ENCODE assay signal across 9 cellular contexts in the genomic region with DNA sequence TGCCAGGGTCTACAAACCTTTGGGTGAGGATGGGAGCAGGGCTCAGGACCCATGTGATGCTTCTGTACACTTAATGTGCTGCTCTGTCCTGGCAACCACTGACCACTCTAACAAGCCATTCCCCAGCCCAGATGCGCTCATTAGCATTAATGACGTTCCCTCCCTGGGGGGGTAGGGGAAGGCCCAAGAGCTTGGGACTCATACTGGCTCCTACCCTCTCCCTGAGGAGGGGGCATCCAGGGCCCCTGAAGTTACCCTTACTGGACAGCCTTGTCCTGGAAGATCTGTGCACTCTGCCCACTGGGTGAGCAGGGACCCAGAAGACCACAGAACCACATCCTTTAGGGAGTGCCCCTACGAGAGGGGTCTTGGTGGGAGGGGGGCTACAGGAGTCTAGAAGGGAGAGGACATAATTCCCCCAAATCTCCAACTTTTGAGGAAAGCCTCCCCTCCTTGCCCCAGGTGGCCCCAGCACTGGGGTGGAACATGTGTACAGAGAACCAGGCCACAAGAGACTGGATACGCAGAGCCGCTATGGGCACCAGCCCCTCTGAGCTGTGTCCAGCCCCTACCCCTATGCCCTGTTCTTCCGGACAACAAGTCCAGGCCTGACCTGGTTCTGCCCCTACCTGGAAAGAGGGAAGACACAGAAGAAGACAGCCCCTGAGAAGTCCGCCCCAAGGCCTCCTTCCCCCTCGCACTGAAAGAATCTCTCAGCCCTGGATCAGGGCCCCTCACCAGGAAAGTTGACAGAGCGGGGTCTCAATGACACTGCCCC. TPM values are rescaled to one million over a fixed set of nuclear protein-coding genes. Genes with fewer than 3 reads are reported as not detected.
DNase-seq lines count a peak whose midpoint lies in the region; ATAC-seq and TF ChIP-seq lines count a peak whose summit lies in the region.
"Had no signal": no experiment of that assay in that cellular context is flagged by ENCODE, and none has a peak within 500 bp of the region (broad histone marks: within the 10 kb centered on the region; RNA-seq: fewer than 3 reads in every experiment).

No MANE protein-coding gene starts in this region.

- H3K4me3 Mint-ChIP-seq in IgD-negative memory B cell, result peak overlapping the region; percentile 70 to 92 (median 75)
- H3K4me3 Mint-ChIP-seq in endodermal cell, result peak overlapping the region; percentile 73
- peak overlapping the region; percentile 49 for H3K4me3 Mint-ChIP-seq in natural killer cell treated with Interleukin-12 subunit alpha and Interleukin-12 subunit beta and Interleukin-15 and Interleukin-18, amount 100 ng/mL, for 72 hours

- WGBS in endodermal cell (ENCODE audit: insufficient coverage in 1 of 2, insufficient read length in 1 of 2), 2 experiments, result 64 to 67% methylated on average over 3 to 9 of the region's 9 CpGs

- H3K4me1 ChIP-seq in endodermal cell (ENCODE audit: control insufficient read depth, insufficient read depth, low read length), result peaks cover 29% of the 10 kb centered on the region

- no peak for ATAC-seq in natural killer cell treated with Interleukin-12 subunit alpha and Interleukin-12 subunit beta and Interleukin-15 and Interleukin-18, amount 100 ng/mL, for 72 hours
- ATAC-seq in HG03039 (IDR thresholded peaks at IDR 0.05; ENCODE audit: unreplicated experiment), result no peak

- POLR2A ChIA-PET in AG04449 (lab: Yijun Ruan, JAX), result interaction anchor here (0.8 to 3.9 kb wide), 3 partner anchors 23 to 24 kb away, joined by 3 to 22 read pairs (median 6); no protein-coding TSS in a partner anchor

- H3K36me3 Mint-ChIP-seq in IgD-negative memory B cell (no peaks in the 10 kb centered on the region), endodermal cell (ENCODE audit: low read depth) (no peaks in the 10 kb centered on the region)
- no peaks in the 10 kb centered on the region for H3K36me3 Mint-ChIP-seq in natural killer cell treated with Interleukin-12 subunit alpha and Interleukin-12 subunit beta and Interleukin-15 and Interleukin-18, amount 100 ng/mL, for 72 hours

- peak overlapping the region; percentile 53 for H3K9ac ChIP-seq in endodermal cell (ENCODE audit: extremely low read depth, low read length, poor library complexity, severe bottlenecking)

- H3K27me3 Mint-ChIP-seq in IgD-negative memory B cell, result peaks cover 31% of the 10 kb centered on the region
- H3K27me3 Mint-ChIP-seq in endodermal cell (ENCODE audit: insufficient read depth), result peaks cover 15% of the 10 kb centered on the region
- H3K27me3 Mint-ChIP-seq in natural killer cell treated with Interleukin-12 subunit alpha and Interleukin-12 subunit beta and Interleukin-15 and Interleukin-18, amount 100 ng/mL, for 72 hours, result peaks cover 13 to 28% of the 10 kb centered on the region in 2 donors

- no peaks in the 10 kb centered on the region for H3K9me3 Mint-ChIP-seq in IgD-negative memory B cell
- no peaks in the 10 kb centered on the region for H3K9me3 Mint-ChIP-seq in endodermal cell
- no peaks in the 10 kb centered on the region for H3K9me3 Mint-ChIP-seq in natural killer cell treated with Interleukin-12 subunit alpha and Interleukin-12 subunit beta and Interleukin-15 and Interleukin-18, amount 100 ng/mL, for 72 hours

- H3K27ac Mint-ChIP-seq in IgD-negative memory B cell (peak overlapping the region in 1 of 3 donors; percentile 12), endodermal cell (no peak overlapping the region)
- no peak overlapping the region for H3K27ac Mint-ChIP-seq in natural killer cell treated with Interleukin-12 subunit alpha and Interleukin-12 subunit beta and Interleukin-15 and Interleukin-18, amount 100 ng/mL, for 72 hours

- H3K27me3 ChIP-seq in endodermal cell (ENCODE audit: control insufficient read depth, insufficient read depth, low read length, poor library complexity, severe bottlenecking), result no peaks in the 10 kb centered on the region

- CTCF ChIA-PET in AG04449 (lab: Yijun Ruan, JAX), result interaction anchor here (1.7 kb wide), 1 partner anchor 28 kb away, joined by 4 read pairs; no protein-coding TSS in a partner anchor

- H3K4me3 ChIP-seq in AG04449 (ENCODE audit: low read depth, low read length) (peak overlapping the region; percentile 77), endodermal cell (ENCODE audit: low read length) (peak overlapping the region; percentile 81)

- peak overlapping the region; percentile 24 for H3K27ac ChIP-seq in endodermal cell (ENCODE audit: low read depth, low read length)

- H3K4me1 Mint-ChIP-seq in IgD-negative memory B cell (peaks cover 9 to 14% (median 10%) of the 10 kb centered on the region in 3 donors), endodermal cell (peaks cover 51% of the 10 kb centered on the region)
- H3K4me1 Mint-ChIP-seq in natural killer cell treated with Interleukin-12 subunit alpha and Interleukin-12 subunit beta and Interleukin-15 and Interleukin-18, amount 100 ng/mL, for 72 hours (ENCODE audit: low read depth in 2 of 2), result peaks cover 14 to 22% of the 10 kb centered on the region in 2 donors

- no peaks in the 10 kb centered on the region for H3K9me3 ChIP-seq in endodermal cell (ENCODE audit: control insufficient read depth, low read length)

- no peaks in the 10 kb centered on the region for H3K36me3 ChIP-seq in endodermal cell (ENCODE audit: control insufficient read depth, insufficient read depth, low read length)

- DNase-seq in AG04449 (ENCODE audit: low read depth, low spot score) (no peak), endodermal cell (no peak), NOMO-1 (lab: John Stamatoyannopoulos, UW; ENCODE audit: unreplicated experiment in 2 of 2) (no peak), DMS79 (lab: John Stamatoyannopoulos, UW) (no peak), GM13977 (ENCODE audit: low spot score) (no peak)
- no peak for DNase-seq in natural killer cell treated with Interleukin-12 subunit alpha and Interleukin-12 subunit beta and Interleukin-15 and Interleukin-18, amount 100 ng/mL, for 72 hours (ENCODE audit: low spot score)
- DNase-seq: SHP77 treated with DMSO at 0.1 percent for 48 hours had no signal

- TF ChIP-seq CTCF in AG04449 (IDR thresholded peaks at IDR 0.05; ENCODE audit: insufficient read depth, low read length, missing control alignments) (no peak), endodermal cell (conservative IDR thresholded peaks at IDR 0.05) (no peak), GM13977 (IDR thresholded peaks at IDR 0.05; ENCODE audit: extremely low read depth, insufficient read depth, missing control alignments) (no peak)

- in situ Hi-C loops in GM13977 (cut with MboI; ENCODE audit: low pct_unique_long_range_greater_than_20kb, low sequenced_read_pairs, unreplicated experiment), result no loop called here

RNA-seq across cellular contexts. Expression of a gene that starts 1.4 kb away (rescaled TPM):
- not detected for polyA plus RNA-seq in IgD-negative memory B cell
- 10 to 100 TPM; 22.7 to 29.2 TPM for total RNA-seq in endodermal cell
- 32.4 TPM for polyA plus RNA-seq in endodermal cell (2013, experiment 1 of 2)
- 30.3 TPM for polyA plus RNA-seq in endodermal cell (2013, experiment 2 of 2)
- under 1 TPM; 0.24 to 0.25 TPM for total RNA-seq in natural killer cell treated with Interleukin-12 subunit alpha and Interleukin-12 subunit beta and Interleukin-15 and Interleukin-18, amount 100 ng/mL, for 72 hours

RNA-seq across cellular contexts. Expression of a gene that starts 17.2 kb away (rescaled TPM):
- polyA plus RNA-seq in IgD-negative memory B cell, result not detected
- 1 to 10 TPM in 1 of 2 donors, under 1 TPM in 1; 0.29 to 4.0 TPM for total RNA-seq in endodermal cell
- polyA plus RNA-seq in endodermal cell (2013, experiment 1 of 2), result 0.25 TPM
- 0.12 TPM for polyA plus RNA-seq in endodermal cell (2013, experiment 2 of 2)
- not detected for total RNA-seq in natural killer cell treated with Interleukin-12 subunit alpha and Interleukin-12 subunit beta and Interleukin-15 and Interleukin-18, amount 100 ng/mL, for 72 hours

RNA-seq across cellular contexts. Expression of a gene that starts 27.2 kb away (rescaled TPM):
- 1,088 TPM for polyA plus RNA-seq in IgD-negative memory B cell
- 1,000 to 10,000 TPM; 1,411 to 1,652 TPM for total RNA-seq in endodermal cell
- polyA plus RNA-seq in endodermal cell (2013, experiment 1 of 2), result 1,752 TPM
- 1,640 TPM for polyA plus RNA-seq in endodermal cell (2013, experiment 2 of 2)
- total RNA-seq in natural killer cell treated with Interleukin-12 subunit alpha and Interleukin-12 subunit beta and Interleukin-15 and Interleukin-18, amount 100 ng/mL, for 72 hours, result 1,000 to 10,000 TPM in 1 of 2 donors, 100 to 1,000 TPM in 1; 874 to 1,110 TPM

RNA-seq across cellular contexts. Expression of a gene that starts 43.3 kb away (rescaled TPM):
- 5.8 TPM for polyA plus RNA-seq in IgD-negative memory B cell
- 10 to 100 TPM; 13.5 to 16.4 TPM for total RNA-seq in endodermal cell
- 13.3 TPM for polyA plus RNA-seq in endodermal cell (2013, experiment 1 of 2)
- 14.2 TPM for polyA plus RNA-seq in endodermal cell (2013, experiment 2 of 2)
- total RNA-seq in natural killer cell treated with Interleukin-12 subunit alpha and Interleukin-12 subunit beta and Interleukin-15 and Interleukin-18, amount 100 ng/mL, for 72 hours, result 10 to 100 TPM; 10.4 to 27.3 TPM

Comparison
In these comparisons a context has a peak if more than half of its experiments do, and no peak if none do; other contexts are left out.
1. RNA of a gene that starts 1.4 kb away (total RNA-seq): 22.7 to 29.2 TPM in endodermal cell; 0.24 to 0.25 TPM in natural killer cell treated with Interleukin-12 subunit alpha and Interleukin-12 subunit beta and Interleukin-15 and Interleukin-18, amount 100 ng/mL, for 72 hours; every median in the first group is over 10 times any median in the second.
2. Peak in every context shown above with its lines, with median percentiles within 50 percentile points of each other: H3K4me3 Mint-ChIP-seq.